In the genomic region with DNA sequence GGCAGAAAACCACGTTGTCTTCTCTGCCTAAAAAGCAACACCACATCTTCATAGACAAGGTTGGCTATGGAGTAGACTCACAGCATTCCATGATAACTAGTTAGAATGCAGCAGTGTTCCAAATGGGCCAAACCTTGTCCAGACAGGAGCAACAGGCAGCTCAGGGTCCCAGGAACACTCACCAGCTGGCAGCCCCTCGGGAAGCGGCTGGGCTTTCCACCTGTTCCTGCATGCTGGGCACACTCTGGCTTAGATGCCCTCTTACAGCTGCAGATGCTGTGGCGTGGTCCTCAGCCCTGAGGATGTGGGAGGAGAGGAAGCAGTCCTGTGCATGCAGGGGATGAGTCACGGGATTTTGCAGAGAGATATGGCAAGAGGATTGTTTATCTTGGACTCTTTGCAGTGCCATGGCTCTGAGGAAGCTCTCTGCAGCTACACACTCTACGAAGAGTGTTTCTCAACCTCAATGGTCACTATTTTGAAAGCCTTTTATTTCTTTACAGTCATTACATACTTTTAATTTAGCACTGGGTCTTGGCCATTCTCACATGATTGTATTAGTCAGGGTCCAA, we compare ENCODE assay signal across 8 cellular contexts. TPM values are rescaled to one million over a fixed set of nuclear protein-coding genes. Genes with fewer than 3 reads are reported as not detected.
DNase-seq lines count a peak whose midpoint lies in the region; ATAC-seq and TF ChIP-seq lines count a peak whose summit lies in the region.

No MANE protein-coding gene starts in this region.

- H3K27ac ChIP-seq in Panc1 (ENCODE audit: low read length) (peak overlapping the region; percentile 31), osteoblast (ENCODE audit: low read depth, low read length) (peak overlapping the region; percentile 91)

- H3K4me2 ChIP-seq in osteoblast (ENCODE audit: insufficient read depth, low read length): peak overlapping the region; percentile 65

- no peaks in the 10 kb centered on the region for H3K9me3 ChIP-seq in Panc1 (ENCODE audit: control insufficient read depth, insufficient read depth, low read depth, low read length)
- H3K9me3 ChIP-seq in osteoblast (ENCODE audit: low read depth, low read length): no peaks in the 10 kb centered on the region

- no peaks in the 10 kb centered on the region for H3K79me2 ChIP-seq in osteoblast (ENCODE audit: insufficient read depth, low read length)

- CTCF ChIA-PET in Panc1 (lab: Charles Lee): interaction anchor here (0.6 to 0.7 kb wide), 2 partner anchors 128 to 393 kb away, joined by 3 to 4 read pairs; no protein-coding TSS in a partner anchor

- peak overlapping the region; percentile 80 for H2AFZ ChIP-seq in osteoblast (ENCODE audit: low read length)

- H3K27me3 ChIP-seq in Panc1 (ENCODE audit: control insufficient read depth, insufficient read depth, low read length): no peaks in the 10 kb centered on the region
- no peaks in the 10 kb centered on the region for H3K27me3 ChIP-seq in osteoblast (ENCODE audit: insufficient read depth, low read length)

- DNase-seq in activated naive CD4-positive, alpha-beta T cell treated with anti-CD3 and anti-CD28 coated beads, Interleukin-2, amount 50 U/mL, for 72 hours (ENCODE audit: low spot score in 2 of 2): no peak
- DNase-seq in activated naive CD4-positive, alpha-beta T cell (lab: John Stamatoyannopoulos, UW): no peak
- DNase-seq in Panc1 (ENCODE audit: low read depth, low spot score): peak; percentile 79
- DNase-seq in epithelial cell of esophagus (ENCODE audit: low read depth): peak; percentile 95
- peak; percentile 99 for DNase-seq in osteoblast (ENCODE audit: insufficient read length, low spot score, missing footprints)
- no peak for DNase-seq in stimulated activated CD4-positive, alpha-beta T cell treated with anti-CD3 and anti-CD28 coated beads, Interleukin-4, amount 100 ng/mL, for 1 hour
- DNase-seq in NCI-H2171 (lab: John Stamatoyannopoulos, UW): no peak

- TF ChIP-seq CTCF in Panc1 (IDR thresholded peaks at IDR 0.05) (no peak), epithelial cell of esophagus (IDR thresholded peaks at IDR 0.05; ENCODE audit: insufficient read depth, low read depth, low read length, missing control alignments) (no peak), osteoblast (IDR thresholded peaks at IDR 0.05; ENCODE audit: extremely low read depth, low read depth, low read length) (no peak)

- H3K36me3 ChIP-seq in Panc1 (ENCODE audit: control insufficient read depth, insufficient read depth, low read length) (no peaks in the 10 kb centered on the region), osteoblast (ENCODE audit: insufficient read depth, low read length) (no peaks in the 10 kb centered on the region)

- H3K27ac Mint-ChIP-seq in activated naive CD4-positive, alpha-beta T cell treated with anti-CD3 and anti-CD28 coated beads, Interleukin-2, amount 50 U/mL, for 72 hours: peak overlapping the region; percentile 40 to 70

- H3K4me1 ChIP-seq in Panc1 (ENCODE audit: control insufficient read depth, insufficient read depth, low read length) (peaks cover 36% of the 10 kb centered on the region), osteoblast (ENCODE audit: insufficient read depth, low read length) (peaks cover 18% of the 10 kb centered on the region)

- H3K4me3 ChIP-seq in Panc1 (ENCODE audit: low read depth in 2 of 2, low read length in 2 of 2): no peak overlapping the region
- H3K4me3 ChIP-seq in epithelial cell of esophagus (ENCODE audit: low read length): no peak overlapping the region
- H3K4me3 ChIP-seq in osteoblast (ENCODE audit: insufficient read depth, low read length): peak overlapping the region; percentile 24

- H4K20me1 ChIP-seq in osteoblast (ENCODE audit: insufficient read depth, low read length): no peaks in the 10 kb centered on the region

- in situ Hi-C loops in Panc1 (cut with HindIII; ENCODE audit: low pct_unique_long_range_greater_than_20kb, low sequenced_read_pairs): no loop called here

- POLR2A ChIA-PET in Panc1 (lab: Charles Lee): interaction anchor here (1.1 kb wide), 2 partner anchors 60 to 83 kb away, joined by 3 to 4 read pairs; a partner anchor contains a TSS

- BruUV-seq in Panc1 (replicated peaks; lab: Mats Ljungman, UMichigan): no TSS peak

- intact Hi-C loops in Panc1 (cut with micrococcal nuclease; ENCODE audit: unreplicated experiment): no loop called here

- no peaks in the 10 kb centered on the region for H3K9me3 Mint-ChIP-seq in activated naive CD4-positive, alpha-beta T cell treated with anti-CD3 and anti-CD28 coated beads, Interleukin-2, amount 50 U/mL, for 72 hours

- peak; percentile 37 to 69 for ATAC-seq in activated naive CD4-positive, alpha-beta T cell treated with anti-CD3 and anti-CD28 coated beads, Interleukin-2, amount 50 U/mL, for 72 hours
- ATAC-seq in Panc1: peak; percentile 98
- ATAC-seq in HG02763 (IDR thresholded peaks at IDR 0.05; ENCODE audit: unreplicated experiment): no peak

- no peaks in the 10 kb centered on the region for H3K36me3 Mint-ChIP-seq in activated naive CD4-positive, alpha-beta T cell treated with anti-CD3 and anti-CD28 coated beads, Interleukin-2, amount 50 U/mL, for 72 hours

RNA-seq across cellular contexts. Expression of a gene that starts 11.3 kb away (rescaled TPM):
- total RNA-seq in activated naive CD4-positive, alpha-beta T cell treated with anti-CD3 and anti-CD28 coated beads, Interleukin-2, amount 50 U/mL, for 72 hours: 10 to 100 TPM; 17.2 to 27.7 TPM
- total RNA-seq in Panc1 (2021; ENCODE audit: unreplicated experiment) (8.8 TPM), osteoblast (0.72 and 1.2 TPM in 2 replicates)
- polyA plus RNA-seq in Panc1 (2012; ENCODE audit: insufficient read length): 9.9 TPM

Comparison
In these comparisons a context has a peak if more than half of its experiments do, and no peak if none do; other contexts are left out.
1. DNase-seq: peak in Panc1 (single experiment), epithelial cell of esophagus (single experiment) and osteoblast (single experiment); none in activated naive CD4-positive, alpha-beta T cell treated with anti-CD3 and anti-CD28 coated beads, Interleukin-2, amount 50 U/mL, for 72 hours (0 of 2), activated naive CD4-positive, alpha-beta T cell (0 of 4), stimulated activated CD4-positive, alpha-beta T cell treated with anti-CD3 and anti-CD28 coated beads, Interleukin-4, amount 100 ng/mL, for 1 hour (single experiment) and NCI-H2171 (single experiment).